ENCODE assay signal across 8 cellular contexts in the genomic region with DNA sequence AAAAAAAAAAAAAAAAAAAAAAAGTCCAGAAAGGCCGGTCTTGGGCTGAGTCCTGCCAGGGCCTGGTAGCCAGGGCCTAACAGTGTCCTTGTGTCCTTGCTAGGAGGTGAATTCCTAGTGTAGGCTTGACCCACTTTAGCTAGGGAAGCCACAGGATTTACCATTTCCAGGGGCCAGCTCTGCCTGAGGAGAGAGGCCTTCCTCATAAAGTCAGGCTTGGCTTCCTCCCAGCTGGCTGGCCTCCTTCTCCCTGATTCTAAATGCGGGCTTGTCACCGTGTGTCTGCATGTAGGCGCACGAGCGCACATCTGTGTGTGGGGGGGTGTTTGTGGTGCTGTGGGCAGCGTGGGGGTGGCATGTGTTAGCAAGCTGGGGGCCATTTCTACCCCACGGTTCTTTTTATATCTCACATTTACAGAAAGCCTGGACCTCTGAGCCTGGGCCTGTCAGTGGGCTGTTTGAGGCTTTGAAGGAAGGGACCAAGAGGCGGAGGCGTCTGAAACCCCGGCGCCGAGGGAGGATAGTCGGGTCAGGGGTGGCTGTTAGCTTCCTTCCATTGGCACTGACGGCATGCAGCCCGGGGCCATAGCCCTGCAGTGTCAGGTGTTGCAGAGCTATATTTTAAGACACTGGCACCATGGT. TPM values are rescaled to one million over a fixed set of nuclear protein-coding genes. Genes with fewer than 3 reads are reported as not detected.
DNase-seq lines count a peak whose midpoint lies in the region; ATAC-seq and TF ChIP-seq lines count a peak whose summit lies in the region.

No MANE protein-coding gene starts in this region.

- H3K9me2 ChIP-seq in GM23248 (ENCODE audit: insufficient read depth) = no peaks in the 10 kb centered on the region

- in situ Hi-C loops in GM23248 (cut with MboI) = no loop called here

- H3K4ac ChIP-seq in mesenchymal stem cell (ENCODE audit: low read depth in 1 of 2, low read length in 2 of 2) = peak overlapping the region in 1 of 2 experiments; percentile 49

- H3K27me3 ChIP-seq in GM23248 (replicated peaks; ENCODE audit: insufficient read depth) (no peaks in the 10 kb centered on the region), mesenchymal stem cell (ENCODE audit: control insufficient read depth in 1 of 2, insufficient read depth in 1 of 2, low read length in 2 of 2) (no peaks in the 10 kb centered on the region), tibial artery (no peaks in the 10 kb centered on the region)

- H2AK5ac ChIP-seq in mesenchymal stem cell (ENCODE audit: low read length, severe bottlenecking) = no peak overlapping the region

- no peaks in the 10 kb centered on the region for H4K20me1 ChIP-seq in GM23248 (ENCODE audit: insufficient read depth)

- H3K79me2 ChIP-seq in GM23248 (ENCODE audit: insufficient read depth) = no peaks in the 10 kb centered on the region

- peak overlapping the region; percentile 45 for H4K8ac ChIP-seq in mesenchymal stem cell (ENCODE audit: low read length)

- 48 to 53% methylated on average over 16 of the region's 16 CpGs for WGBS in GM23248 (ENCODE audit: low coverage in 1 of 2, low lambda C conversion rate in 2 of 2, missing lambda C conversion rate in 2 of 2), 2 experiments
- 87% methylated on average over 7 of the region's 16 CpGs for WGBS in mesenchymal stem cell

- H3K36me3 ChIP-seq in GM23248 (ENCODE audit: low read depth) (no peaks in the 10 kb centered on the region), mesenchymal stem cell (ENCODE audit: control insufficient read depth in 1 of 2, insufficient read depth in 2 of 2, low read depth in 1 of 2, low read length in 2 of 2) (no peaks in the 10 kb centered on the region), tibial artery (no peaks in the 10 kb centered on the region)

- H2BK120ac ChIP-seq in mesenchymal stem cell (ENCODE audit: low read depth, low read length) = no peak overlapping the region

- H2BK5ac ChIP-seq in mesenchymal stem cell (ENCODE audit: low read depth, low read length, poor library complexity, severe bottlenecking) = no peak overlapping the region

- H3K4me1 ChIP-seq in GM23248 (ENCODE audit: insufficient read depth) (peaks cover 4% of the 10 kb centered on the region; the same call in 1 of the 2 replicates), mesenchymal stem cell (ENCODE audit: control insufficient read depth, insufficient read depth, low read depth, low read length) (peaks cover 5% of the 10 kb centered on the region), tibial artery (peaks cover 0 to 12% (median 11%) of the 10 kb centered on the region in 4 donors)

- H3K4me2 ChIP-seq in GM23248 (ENCODE audit: unreplicated experiment) (peak overlapping the region; percentile 5), mesenchymal stem cell (ENCODE audit: low read length, poor library complexity, severe bottlenecking) (no peak overlapping the region)

- H2AFZ ChIP-seq in GM23248 (peak overlapping the region; percentile 48; the same call in 1 of the 2 replicates), mesenchymal stem cell (ENCODE audit: low read depth, low read length) (peak overlapping the region; percentile 92)

- H2BK12ac ChIP-seq in mesenchymal stem cell (ENCODE audit: low read length in 2 of 2) = peak overlapping the region in 1 of 2 experiments; percentile 63

- H2BK15ac ChIP-seq in mesenchymal stem cell (ENCODE audit: low read depth, poor library complexity, severe bottlenecking) = no peak overlapping the region

- no peaks in the 10 kb centered on the region for H3K79me1 ChIP-seq in mesenchymal stem cell (replicated peaks; ENCODE audit: low read length, poor library complexity, severe bottlenecking)

- no peak for TF ChIP-seq CTCF in tibial artery (IDR thresholded peaks at IDR 0.05)

- H3K9ac ChIP-seq in GM23248 (0 out of 2 replicates have a peak overlapping the region, but pooled peaks have one; percentile 30), mesenchymal stem cell (ENCODE audit: low read length) (peak overlapping the region; percentile 50)

- H3K9me3 ChIP-seq in GM23248 (ENCODE audit: low read depth) (no peaks in the 10 kb centered on the region), mesenchymal stem cell (ENCODE audit: control insufficient read depth, low read length) (no peaks in the 10 kb centered on the region), tibial artery (no peaks in the 10 kb centered on the region)

- H3K27ac ChIP-seq in GM23248 (no peak overlapping the region), caudate nucleus (ENCODE audit: low read depth, low read length) (no peak overlapping the region), mesenchymal stem cell (ENCODE audit: low read length, poor library complexity, severe bottlenecking) (no peak overlapping the region), tibial artery (peak overlapping the region in 1 of 2 donors; percentile 10)

- no peak overlapping the region for H4K91ac ChIP-seq in mesenchymal stem cell (ENCODE audit: low read length)

- no peak overlapping the region for H3K4me3 ChIP-seq in GM23248
- no peak overlapping the region for H3K4me3 ChIP-seq in mesenchymal stem cell (ENCODE audit: insufficient read depth in 1 of 2, low read depth in 1 of 2, low read length in 2 of 2)
- no peak overlapping the region for H3K4me3 ChIP-seq in tibial artery

- no peaks in the 10 kb centered on the region for H3F3A ChIP-seq in GM23248 (ENCODE audit: insufficient read depth)

- ATAC-seq in GM18870 (IDR thresholded peaks at IDR 0.05; ENCODE audit: unreplicated experiment) = no peak

- peak overlapping the region in 1 of 2 experiments; percentile 75 for H3K18ac ChIP-seq in mesenchymal stem cell (ENCODE audit: low read depth in 1 of 2, low read length in 2 of 2)

- H3K23ac ChIP-seq in mesenchymal stem cell (ENCODE audit: low read length in 2 of 2) = no peak overlapping the region

- DNase-seq in GM23248 (peak; percentile 67), RPMI7951 (ENCODE audit: low read depth) (peak; percentile 94), caudate nucleus (lab: John Stamatoyannopoulos, UW) (peak in 35 of 61 donors; percentile 3 to 55 (median 16)), mesenchymal stem cell (peak; percentile 24), tibial artery (peak; percentile 68 to 83), AML-193 (lab: John Stamatoyannopoulos, UW) (no peak), NCI-H510A treated with DMSO at 0.1 percent for 48 hours (lab: John Stamatoyannopoulos, UW) (no peak)

- H3K14ac ChIP-seq in mesenchymal stem cell (ENCODE audit: low read length in 2 of 2) = peak overlapping the region in 1 of 2 experiments; percentile 86

- intact Hi-C loops in tibial artery (cut with DNase I; ENCODE audit: low total_unique reads) = no loop called here

RNA-seq across cellular contexts. Expression of gene IER2, which starts 31.7 kb away (rescaled TPM):
- 27.8 and 30.4 TPM in 2 replicates for total RNA-seq in GM23248 (2014; rRNA removed; shearing (Covaris generic))
- polyA plus RNA-seq in GM23248 (2016; fragmentation: Nextera tagmentation; extraction: Ambion mirVana) = 84.0 and 88.6 TPM in 2 replicates
- 15.3 and 18.5 TPM in 2 replicates for total RNA-seq in RPMI7951 (2014; rRNA removed; shearing (Covaris generic))
- 135 TPM for polyA plus RNA-seq in mesenchymal stem cell (2013, experiment 1 of 2)
- 129 TPM for polyA plus RNA-seq in mesenchymal stem cell (2013, experiment 2 of 2)

RNA-seq across cellular contexts. Expression of gene STX10, which starts 31.7 kb away (rescaled TPM):
- 56.4 and 80.5 TPM in 2 replicates for total RNA-seq in GM23248 (2014; rRNA removed; shearing (Covaris generic))
- 55.6 and 62.4 TPM in 2 replicates for polyA plus RNA-seq in GM23248 (2016; fragmentation: Nextera tagmentation; extraction: Ambion mirVana)
- total RNA-seq in RPMI7951 (2014; rRNA removed; shearing (Covaris generic)) = 136 and 162 TPM in 2 replicates
- 50.2 TPM for polyA plus RNA-seq in mesenchymal stem cell (2013, experiment 1 of 2)
- polyA plus RNA-seq in mesenchymal stem cell (2013, experiment 2 of 2) = 53.2 TPM

Comparison
In these comparisons a context has a peak if more than half of its experiments do, and no peak if none do; other contexts are left out.
1. DNase-seq: peak in GM23248 (single experiment), RPMI7951 (single experiment), caudate nucleus (35 of 61), mesenchymal stem cell (single experiment) and tibial artery (2 of 2); none in AML-193 (0 of 2) and NCI-H510A treated with DMSO at 0.1 percent for 48 hours (single experiment).